ENCODE assay signal across 11 cellular contexts in the genomic region with DNA sequence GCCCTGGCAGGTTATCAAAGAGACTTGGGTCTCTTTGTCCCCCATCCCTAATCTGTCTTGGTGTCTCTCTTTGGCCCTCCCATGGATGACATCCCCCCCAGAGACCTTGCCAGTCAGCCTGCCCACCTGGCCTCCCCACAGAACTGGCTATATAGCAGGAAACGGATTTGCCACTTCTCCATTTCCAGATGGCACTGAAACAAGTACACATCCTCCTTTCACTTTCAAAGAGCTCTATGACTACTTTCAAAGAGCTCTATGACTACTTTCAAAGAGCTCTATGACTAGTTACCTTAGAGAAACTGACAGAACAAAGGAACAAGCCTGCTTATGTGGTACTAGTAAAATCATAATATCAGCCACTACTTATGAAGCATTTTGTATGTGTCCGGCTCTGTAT.
DNase-seq lines count a peak whose midpoint lies in the region; ATAC-seq lines count a peak whose summit lies in the region.
"Had no signal": no experiment of that assay in that cellular context is flagged by ENCODE, and none has a peak within 500 bp of the region (broad histone marks: within the 10 kb centered on the region; RNA-seq: fewer than 3 reads in every experiment).

No MANE protein-coding gene starts in this region.

- H3K9me3 Mint-ChIP-seq in activated CD4-positive, alpha-beta memory T cell treated with anti-CD3 and anti-CD28 coated beads for 36 hours, result no peaks in the 10 kb centered on the region
- H3K9me3 Mint-ChIP-seq in activated CD4-positive, alpha-beta memory T cell treated with anti-CD3 and anti-CD28 coated beads, Interleukin-2, amount 10 ng/mL, durations not matched to agents 7 days and 5 days, result no peaks in the 10 kb centered on the region
- H3K9me3 Mint-ChIP-seq in stimulated activated memory B cell treated with anti-CD40 and anti-IgM and Interleukin-4, amounts not matched to agents 10 μg/mL and 1 μg/mL and 100 μg/mL, for 72 hours, result no peaks in the 10 kb centered on the region

- H3K27me3 ChIP-seq in GM23248 (replicated peaks; ENCODE audit: insufficient read depth), result no peaks in the 10 kb centered on the region

- H3K9me3 ChIP-seq in GM23248 (ENCODE audit: low read depth), result no peaks in the 10 kb centered on the region

- no peak overlapping the region for H2AFZ ChIP-seq in GM23248

- H3K4me2 ChIP-seq in GM23248 (ENCODE audit: unreplicated experiment), result no peak overlapping the region

- peaks cover 11% of the 10 kb centered on the region for H3K4me1 Mint-ChIP-seq in activated CD4-positive, alpha-beta memory T cell treated with anti-CD3 and anti-CD28 coated beads for 36 hours (ENCODE audit: low read depth)
- peaks cover 42% of the 10 kb centered on the region for H3K4me1 Mint-ChIP-seq in activated CD4-positive, alpha-beta memory T cell treated with anti-CD3 and anti-CD28 coated beads, Interleukin-2, amount 10 ng/mL, durations not matched to agents 7 days and 5 days
- peaks cover 31% of the 10 kb centered on the region for H3K4me1 Mint-ChIP-seq in stimulated activated memory B cell treated with anti-CD40 and anti-IgM and Interleukin-4, amounts not matched to agents 10 μg/mL and 1 μg/mL and 100 μg/mL, for 72 hours

- no peak overlapping the region for H3K4me3 ChIP-seq in GM23248
- H3K4me3 ChIP-seq: SK-N-MC had no signal

- H3K4me1 ChIP-seq in GM23248 (ENCODE audit: insufficient read depth), result peaks cover 12% of the 10 kb centered on the region

- H3K27ac ChIP-seq in GM23248, result no peak overlapping the region
- H3K27ac ChIP-seq: SK-N-MC had no signal

- H3K9me2 ChIP-seq in GM23248 (ENCODE audit: insufficient read depth), result peaks cover 5% of the 10 kb centered on the region; the same call in 1 of the 2 replicates

- ATAC-seq in HG02759 (IDR thresholded peaks at IDR 0.05; ENCODE audit: unreplicated experiment), result peak; percentile 92
- ATAC-seq in stimulated activated memory B cell treated with anti-CD40 and anti-IgM and Interleukin-4, amounts not matched to agents 10 μg/mL and 1 μg/mL and 100 μg/mL, for 72 hours, result peak; percentile 96

- no peak overlapping the region for H3K4me3 Mint-ChIP-seq in activated CD4-positive, alpha-beta memory T cell treated with anti-CD3 and anti-CD28 coated beads for 36 hours
- H3K4me3 Mint-ChIP-seq in activated CD4-positive, alpha-beta memory T cell treated with anti-CD3 and anti-CD28 coated beads, Interleukin-2, amount 10 ng/mL, durations not matched to agents 7 days and 5 days, result no peak overlapping the region
- H3K4me3 Mint-ChIP-seq in stimulated activated memory B cell treated with anti-CD40 and anti-IgM and Interleukin-4, amounts not matched to agents 10 μg/mL and 1 μg/mL and 100 μg/mL, for 72 hours, result peak overlapping the region; percentile 18
- H3K4me3 Mint-ChIP-seq: CD4-positive, CD25-positive, alpha-beta regulatory T cell had no signal

- H3K27ac Mint-ChIP-seq in activated CD4-positive, alpha-beta memory T cell treated with anti-CD3 and anti-CD28 coated beads for 36 hours, result no peak overlapping the region
- H3K27ac Mint-ChIP-seq in activated CD4-positive, alpha-beta memory T cell treated with anti-CD3 and anti-CD28 coated beads, Interleukin-2, amount 10 ng/mL, durations not matched to agents 7 days and 5 days, result no peak overlapping the region
- H3K27ac Mint-ChIP-seq in stimulated activated memory B cell treated with anti-CD40 and anti-IgM and Interleukin-4, amounts not matched to agents 10 μg/mL and 1 μg/mL and 100 μg/mL, for 72 hours, result no peak overlapping the region

- no peak overlapping the region for H3K9ac ChIP-seq in GM23248

- H3F3A ChIP-seq in GM23248 (ENCODE audit: insufficient read depth), result peaks cover 5% of the 10 kb centered on the region; the same call in 1 of the 2 replicates

- peak; percentile 17 for DNase-seq in activated CD4-positive, alpha-beta memory T cell treated with anti-CD3 and anti-CD28 coated beads for 36 hours
- DNase-seq in activated CD4-positive, alpha-beta memory T cell treated with anti-CD3 and anti-CD28 coated beads, Interleukin-2, amount 10 ng/mL, durations not matched to agents 7 days and 5 days, result no peak
- DNase-seq in NCI-H524 treated with DMSO at 0.1 percent for 48 hours (lab: John Stamatoyannopoulos, UW), result peak; percentile 17
- no peak for DNase-seq in NCI-H1417 treated with DMSO at 0.1 percent for 48 hours (lab: John Stamatoyannopoulos, UW)
- no peak for DNase-seq in NCI-H1694 treated with DMSO at 0.1 percent for 48 hours (lab: John Stamatoyannopoulos, UW)
- DNase-seq in GM23248, result no peak
- DNase-seq: stimulated activated CD4-positive, alpha-beta T cell treated with anti-CD3 and anti-CD28 coated beads, Interleukin-4, amount 100 ng/mL, for 24 hours had no signal

- no peaks in the 10 kb centered on the region for H3K36me3 ChIP-seq in GM23248 (ENCODE audit: low read depth)

- H3K79me2 ChIP-seq in GM23248 (ENCODE audit: insufficient read depth), result no peaks in the 10 kb centered on the region

- no peaks in the 10 kb centered on the region for H4K20me1 ChIP-seq in GM23248 (ENCODE audit: insufficient read depth)

- 98% methylated on average over 2 of the region's 2 CpGs for WGBS in GM23248 (ENCODE audit: low coverage in 1 of 2, low lambda C conversion rate in 2 of 2, missing lambda C conversion rate in 2 of 2), 2 experiments

- CTCF ChIA-PET in activated CD4-positive, alpha-beta memory T cell treated with anti-CD3 and anti-CD28 coated beads for 36 hours (lab: Charles Lee), result interaction anchor here (1.2 kb wide), 1 partner anchor 16 kb away, joined by 3 read pairs; no protein-coding TSS in a partner anchor
- CTCF ChIA-PET in activated CD4-positive, alpha-beta memory T cell treated with anti-CD3 and anti-CD28 coated beads, Interleukin-2, amount 10 ng/mL, durations not matched to agents 7 days and 5 days (lab: Charles Lee), result interaction anchor here (1.3 kb wide), 1 partner anchor 275 kb away, joined by 7 read pairs; no protein-coding TSS in a partner anchor

- no peaks in the 10 kb centered on the region for H3K36me3 Mint-ChIP-seq in activated CD4-positive, alpha-beta memory T cell treated with anti-CD3 and anti-CD28 coated beads for 36 hours
- peaks cover 3% of the 10 kb centered on the region for H3K36me3 Mint-ChIP-seq in activated CD4-positive, alpha-beta memory T cell treated with anti-CD3 and anti-CD28 coated beads, Interleukin-2, amount 10 ng/mL, durations not matched to agents 7 days and 5 days (ENCODE audit: low read depth)
- no peaks in the 10 kb centered on the region for H3K36me3 Mint-ChIP-seq in stimulated activated memory B cell treated with anti-CD40 and anti-IgM and Interleukin-4, amounts not matched to agents 10 μg/mL and 1 μg/mL and 100 μg/mL, for 72 hours

- in situ Hi-C loops in GM23248 (cut with MboI), result no loop called here

- H3K27me3 Mint-ChIP-seq in activated CD4-positive, alpha-beta memory T cell treated with anti-CD3 and anti-CD28 coated beads for 36 hours, result no peaks in the 10 kb centered on the region
- peaks cover 3% of the 10 kb centered on the region for H3K27me3 Mint-ChIP-seq in activated CD4-positive, alpha-beta memory T cell treated with anti-CD3 and anti-CD28 coated beads, Interleukin-2, amount 10 ng/mL, durations not matched to agents 7 days and 5 days
- peaks cover 3% of the 10 kb centered on the region for H3K27me3 Mint-ChIP-seq in stimulated activated memory B cell treated with anti-CD40 and anti-IgM and Interleukin-4, amounts not matched to agents 10 μg/mL and 1 μg/mL and 100 μg/mL, for 72 hours

- intact Hi-C loops in activated CD4-positive, alpha-beta memory T cell treated with anti-CD3 and anti-CD28 coated beads for 36 hours (cut with micrococcal nuclease), result loop anchor here (2.0 kb wide), 1 partner anchor 120 kb away; no protein-coding TSS in a partner anchor

- POLR2A ChIA-PET in activated CD4-positive, alpha-beta memory T cell treated with anti-CD3 and anti-CD28 coated beads for 36 hours (lab: Charles Lee), result no interaction called here
- POLR2A ChIA-PET in activated CD4-positive, alpha-beta memory T cell treated with anti-CD3 and anti-CD28 coated beads, Interleukin-2, amount 10 ng/mL, durations not matched to agents 7 days and 5 days (lab: Charles Lee), result no interaction called here

Comparison
In these comparisons a context has a peak if more than half of its experiments do, and no peak if none do; other contexts are left out.
1. DNase-seq: peak in activated CD4-positive, alpha-beta memory T cell treated with anti-CD3 and anti-CD28 coated beads for 36 hours (single experiment) and NCI-H524 treated with DMSO at 0.1 percent for 48 hours (single experiment); none in activated CD4-positive, alpha-beta memory T cell treated with anti-CD3 and anti-CD28 coated beads, Interleukin-2, amount 10 ng/mL, durations not matched to agents 7 days and 5 days (single experiment), NCI-H1417 treated with DMSO at 0.1 percent for 48 hours (single experiment), NCI-H1694 treated with DMSO at 0.1 percent for 48 hours (single experiment) and GM23248 (single experiment).